8 cellular contexts compared by ENCODE assay signal in genomic region chr11:35144103-35144741, GRCh38. TPM values are rescaled to one million over a fixed set of nuclear protein-coding genes. Genes with fewer than 3 reads are reported as not detected.
A peak's percentile ranks its signal among the peaks of the same experiment; 100 is the strongest.
DNase-seq lines count a peak whose midpoint lies in the region; ATAC-seq and TF ChIP-seq lines count a peak whose summit lies in the region.

No MANE protein-coding gene starts in this region.

- peak; percentile 64; the same call in 1 of the 2 replicates for TF ChIP-seq EP300 in Ishikawa (IDR thresholded peaks at IDR 0.05; ENCODE audit: borderline replicate concordance)
- no peak for TF ChIP-seq EP300 in esophagus muscularis mucosa (IDR thresholded peaks at IDR 0.05)

- H3K9me3 Mint-ChIP-seq in activated CD4-positive, alpha-beta T cell treated with anti-CD3 and anti-CD28 coated beads, Interleukin-2, amount 10 ng/mL, durations not matched to agents 7 days and 5 days: peaks cover 7% of the 10 kb centered on the region
- H3K9me3 Mint-ChIP-seq in stimulated activated effector memory CD8-positive, alpha-beta T cell treated with anti-CD3 and anti-CD28 coated beads, Interleukin-12 subunit alpha, Interleukin-12 subunit beta, amount 100 ng/mL, for 72 hours: peaks cover 2% of the 10 kb centered on the region

- peak; percentile 49 for ATAC-seq in GM21529 (IDR thresholded peaks at IDR 0.05; ENCODE audit: unreplicated experiment)
- ATAC-seq in stimulated activated effector memory CD8-positive, alpha-beta T cell treated with anti-CD3 and anti-CD28 coated beads, Interleukin-12 subunit alpha, Interleukin-12 subunit beta, amount 100 ng/mL, for 72 hours: peak; percentile 48

- no peak for TF ChIP-seq RAD21 in Ishikawa (IDR thresholded peaks at IDR 0.05; ENCODE audit: low read depth)

- peaks cover 85% of the 10 kb centered on the region for H3K36me3 Mint-ChIP-seq in activated CD4-positive, alpha-beta T cell treated with anti-CD3 and anti-CD28 coated beads, Interleukin-2, amount 10 ng/mL, durations not matched to agents 7 days and 5 days (ENCODE audit: low read depth)
- peaks cover 99% of the 10 kb centered on the region for H3K36me3 Mint-ChIP-seq in stimulated activated effector memory CD8-positive, alpha-beta T cell treated with anti-CD3 and anti-CD28 coated beads, Interleukin-12 subunit alpha, Interleukin-12 subunit beta, amount 100 ng/mL, for 72 hours

- H3K27me3 ChIP-seq in esophagus muscularis mucosa: no peaks in the 10 kb centered on the region

- H3K27ac Mint-ChIP-seq in activated CD4-positive, alpha-beta T cell treated with anti-CD3 and anti-CD28 coated beads, Interleukin-2, amount 10 ng/mL, durations not matched to agents 7 days and 5 days: peak overlapping the region; percentile 86
- peak overlapping the region; percentile 96 for H3K27ac Mint-ChIP-seq in stimulated activated effector memory CD8-positive, alpha-beta T cell treated with anti-CD3 and anti-CD28 coated beads, Interleukin-12 subunit alpha, Interleukin-12 subunit beta, amount 100 ng/mL, for 72 hours

- H3K4me3 Mint-ChIP-seq in activated CD4-positive, alpha-beta T cell treated with anti-CD3 and anti-CD28 coated beads, Interleukin-2, amount 10 ng/mL, durations not matched to agents 7 days and 5 days: peak overlapping the region; percentile 50
- peak overlapping the region; percentile 82 for H3K4me3 Mint-ChIP-seq in stimulated activated effector memory CD8-positive, alpha-beta T cell treated with anti-CD3 and anti-CD28 coated beads, Interleukin-12 subunit alpha, Interleukin-12 subunit beta, amount 100 ng/mL, for 72 hours

- no peaks in the 10 kb centered on the region for H3K36me3 ChIP-seq in esophagus muscularis mucosa

- no peak for TF ChIP-seq CTCF in esophagus muscularis mucosa (IDR thresholded peaks at IDR 0.05)

- TF ChIP-seq POLR2A in esophagus muscularis mucosa (IDR thresholded peaks at IDR 0.05; ENCODE audit: low read depth): no peak

- peaks cover 76% of the 10 kb centered on the region for H3K4me1 Mint-ChIP-seq in activated CD4-positive, alpha-beta T cell treated with anti-CD3 and anti-CD28 coated beads, Interleukin-2, amount 10 ng/mL, durations not matched to agents 7 days and 5 days
- peaks cover 81% of the 10 kb centered on the region for H3K4me1 Mint-ChIP-seq in stimulated activated effector memory CD8-positive, alpha-beta T cell treated with anti-CD3 and anti-CD28 coated beads, Interleukin-12 subunit alpha, Interleukin-12 subunit beta, amount 100 ng/mL, for 72 hours

- H3K27me3 Mint-ChIP-seq in activated CD4-positive, alpha-beta T cell treated with anti-CD3 and anti-CD28 coated beads, Interleukin-2, amount 10 ng/mL, durations not matched to agents 7 days and 5 days: no peaks in the 10 kb centered on the region

- 45% methylated on average over 11 of the region's 11 CpGs for WGBS in esophagus muscularis mucosa

- peak overlapping the region; percentile 41 to 94 (median 76) for H3K27ac ChIP-seq in esophagus muscularis mucosa (replicated peaks in 1 of 4)

- H3K4me1 ChIP-seq in esophagus muscularis mucosa: peaks cover 25 to 93% (median 77%) of the 10 kb centered on the region in 4 donors

- no peaks in the 10 kb centered on the region for H3K9me3 ChIP-seq in esophagus muscularis mucosa

- POLR2A ChIA-PET in activated CD4-positive, alpha-beta T cell treated with anti-CD3 and anti-CD28 coated beads, Interleukin-2, amount 10 ng/mL, durations not matched to agents 7 days and 5 days (lab: Charles Lee): interaction anchor here (0.7 kb wide), 1 partner anchor 10 kb away, joined by 3 read pairs; no protein-coding TSS in a partner anchor

- intact Hi-C loops in esophagus muscularis mucosa (cut with DNase I): loop anchor here (5.0 to 10.0 kb wide), 2 partner anchors 88 to 149 kb away; no protein-coding TSS in a partner anchor

- DNase-seq in ELR (ENCODE audit: low read depth): peak; percentile 91
- peak; percentile 77 for DNase-seq in activated CD4-positive, alpha-beta T cell treated with anti-CD3 and anti-CD28 coated beads, Interleukin-2, amount 10 ng/mL, durations not matched to agents 7 days and 5 days
- no peak for DNase-seq in esophagus muscularis mucosa (ENCODE audit: extremely low spot score)
- peak; percentile 43 to 82 for DNase-seq in stimulated activated effector memory CD8-positive, alpha-beta T cell treated with anti-CD3 and anti-CD28 coated beads, Interleukin-12 subunit alpha, Interleukin-12 subunit beta, amount 100 ng/mL, for 72 hours (ENCODE audit: low spot score in 2 of 2)
- DNase-seq in SHP77 treated with DMSO at 0.1 percent for 48 hours (lab: John Stamatoyannopoulos, UW): no peak
- no peak for DNase-seq in COLO668 (lab: John Stamatoyannopoulos, UW; ENCODE audit: unreplicated experiment)

- CTCF ChIA-PET in activated CD4-positive, alpha-beta T cell treated with anti-CD3 and anti-CD28 coated beads, Interleukin-2, amount 10 ng/mL, durations not matched to agents 7 days and 5 days (lab: Charles Lee): interaction anchor here (0.9 to 9.6 kb wide), 3 partner anchors 8 to 27 kb away, joined by 3 to 95 read pairs (median 3); no protein-coding TSS in a partner anchor

- H3K4me3 ChIP-seq in esophagus muscularis mucosa: peak overlapping the region in 3 of 4 donors; percentile 1 to 88 (median 12)

TF ChIP-seq in Ishikawa, 13 proteins besides CTCF, POLR2A, EP300 and RAD21:
- TF ChIP-seq CEBPB (IDR thresholded peaks at IDR 0.05) (peak; percentile 89), TCF12 (IDR thresholded peaks at IDR 0.05; ENCODE audit: low read depth) (peak; percentile 66), NFIC (IDR thresholded peaks at IDR 0.05) (peak; percentile 75), USF1 (IDR thresholded peaks at IDR 0.05) (no peak)

RNA-seq across cellular contexts. Expression of gene CD44, which starts 5.3 kb away (rescaled TPM):
- total RNA-seq in activated CD4-positive, alpha-beta T cell treated with anti-CD3 and anti-CD28 coated beads, Interleukin-2, amount 10 ng/mL, durations not matched to agents 7 days and 5 days: 100 to 1,000 TPM; 518 to 534 TPM
- total RNA-seq in esophagus muscularis mucosa: 100 to 1,000 TPM; 212 to 292 (median 275) TPM

Comparison
In these comparisons a context has a peak if more than half of its experiments do, and no peak if none do; other contexts are left out.
1. DNase-seq: peak in ELR (single experiment), activated CD4-positive, alpha-beta T cell treated with anti-CD3 and anti-CD28 coated beads, Interleukin-2, amount 10 ng/mL, durations not matched to agents 7 days and 5 days (single experiment) and stimulated activated effector memory CD8-positive, alpha-beta T cell treated with anti-CD3 and anti-CD28 coated beads, Interleukin-12 subunit alpha, Interleukin-12 subunit beta, amount 100 ng/mL, for 72 hours (2 of 2); none in esophagus muscularis mucosa (single experiment), SHP77 treated with DMSO at 0.1 percent for 48 hours (single experiment) and COLO668 (single experiment).